ENCODE assay signal across 9 cellular contexts in the genomic region with DNA sequence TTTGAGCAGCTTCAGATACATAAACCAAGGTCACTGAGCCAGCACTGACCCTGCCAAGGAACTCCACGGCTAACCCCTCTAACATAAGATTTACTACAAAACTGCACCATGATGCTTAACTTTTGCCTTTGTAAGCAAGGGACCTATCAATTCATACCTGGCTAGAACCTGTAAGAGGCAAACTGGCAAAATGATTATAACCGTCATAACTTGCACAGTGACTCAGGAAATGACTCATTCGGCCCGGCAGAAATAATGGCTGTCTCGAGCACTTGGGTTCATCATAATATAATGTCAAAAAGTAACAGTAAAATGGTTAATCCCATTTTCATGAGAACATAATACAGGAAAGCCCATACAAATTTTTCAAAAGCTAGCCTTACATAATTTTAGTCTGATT. TPM values are rescaled to one million over a fixed set of nuclear protein-coding genes. Genes with fewer than 3 reads are reported as not detected.
DNase-seq lines count a peak whose midpoint lies in the region; ATAC-seq and TF ChIP-seq lines count a peak whose summit lies in the region.
"Had no signal": no experiment of that assay in that cellular context is flagged by ENCODE, and none has a peak within 500 bp of the region (broad histone marks: within the 10 kb centered on the region; RNA-seq: fewer than 3 reads in every experiment).

No MANE protein-coding gene starts in this region.

- H3K27ac ChIP-seq in foreskin keratinocyte = peak overlapping the region; percentile 50

- no peak for TF ChIP-seq CTCF in foreskin keratinocyte (conservative IDR thresholded peaks at IDR 0.05)

- peaks cover 35% of the 10 kb centered on the region for H3K4me1 ChIP-seq in foreskin keratinocyte

- ATAC-seq in foreskin keratinocyte = peak; percentile 85
- no peak for ATAC-seq in GM21786 (IDR thresholded peaks at IDR 0.05; ENCODE audit: unreplicated experiment)
- ATAC-seq in HG03442 (IDR thresholded peaks at IDR 0.05; ENCODE audit: unreplicated experiment) = no peak
- ATAC-seq: Panc1 had no signal

- H3K27me3 ChIP-seq in foreskin keratinocyte = no peaks in the 10 kb centered on the region

- peak; percentile 16 to 28 for DNase-seq in stimulated activated CD4-positive, alpha-beta T cell treated with anti-CD3 and anti-CD28 coated beads, Interleukin-12 subunit alpha, Interleukin-12 subunit beta, amount 100 ng/mL, for 24 hours (ENCODE audit: low read depth in 2 of 2)
- no peak for DNase-seq in stimulated activated CD4-positive, alpha-beta T cell treated with anti-CD3 and anti-CD28 coated beads, Interleukin-12 subunit alpha, Interleukin-12 subunit beta, amount 100 ng/mL, for 4 hours
- DNase-seq in activated CD4-positive, alpha-beta T cell treated with anti-CD3 and anti-CD28 coated beads, Interleukin-2, amount 50 U/mL, for 48 hours = peak; percentile 28 to 48
- DNase-seq in foreskin keratinocyte = peak; percentile 53 to 81
- no peak for DNase-seq in NK-92 treated with Interleukin-12 subunit alpha and Interleukin-12 subunit beta, amount 100 ng/mL, for 24 hours (lab: John Stamatoyannopoulos, UW)
- no peak for DNase-seq in NCI-H2227 (lab: John Stamatoyannopoulos, UW; ENCODE audit: unreplicated experiment)

RNA-seq across cellular contexts. Expression of a gene that starts 17.2 kb away (rescaled TPM):
- 0.56 and 0.65 TPM in 2 replicates for total RNA-seq in foreskin keratinocyte
- 0.10 and 0.26 TPM in 2 replicates for polyA plus RNA-seq in foreskin keratinocyte

Comparison
In these comparisons a context has a peak if more than half of its experiments do, and no peak if none do; other contexts are left out.
1. DNase-seq: peak in stimulated activated CD4-positive, alpha-beta T cell treated with anti-CD3 and anti-CD28 coated beads, Interleukin-12 subunit alpha, Interleukin-12 subunit beta, amount 100 ng/mL, for 24 hours (2 of 2), activated CD4-positive, alpha-beta T cell treated with anti-CD3 and anti-CD28 coated beads, Interleukin-2, amount 50 U/mL, for 48 hours (2 of 2) and foreskin keratinocyte (2 of 2); none in stimulated activated CD4-positive, alpha-beta T cell treated with anti-CD3 and anti-CD28 coated beads, Interleukin-12 subunit alpha, Interleukin-12 subunit beta, amount 100 ng/mL, for 4 hours (single experiment), NK-92 treated with Interleukin-12 subunit alpha and Interleukin-12 subunit beta, amount 100 ng/mL, for 24 hours (single experiment) and NCI-H2227 (single experiment).